Comparison of ENCODE assay signal across 1 cellular context in the genomic region with DNA sequence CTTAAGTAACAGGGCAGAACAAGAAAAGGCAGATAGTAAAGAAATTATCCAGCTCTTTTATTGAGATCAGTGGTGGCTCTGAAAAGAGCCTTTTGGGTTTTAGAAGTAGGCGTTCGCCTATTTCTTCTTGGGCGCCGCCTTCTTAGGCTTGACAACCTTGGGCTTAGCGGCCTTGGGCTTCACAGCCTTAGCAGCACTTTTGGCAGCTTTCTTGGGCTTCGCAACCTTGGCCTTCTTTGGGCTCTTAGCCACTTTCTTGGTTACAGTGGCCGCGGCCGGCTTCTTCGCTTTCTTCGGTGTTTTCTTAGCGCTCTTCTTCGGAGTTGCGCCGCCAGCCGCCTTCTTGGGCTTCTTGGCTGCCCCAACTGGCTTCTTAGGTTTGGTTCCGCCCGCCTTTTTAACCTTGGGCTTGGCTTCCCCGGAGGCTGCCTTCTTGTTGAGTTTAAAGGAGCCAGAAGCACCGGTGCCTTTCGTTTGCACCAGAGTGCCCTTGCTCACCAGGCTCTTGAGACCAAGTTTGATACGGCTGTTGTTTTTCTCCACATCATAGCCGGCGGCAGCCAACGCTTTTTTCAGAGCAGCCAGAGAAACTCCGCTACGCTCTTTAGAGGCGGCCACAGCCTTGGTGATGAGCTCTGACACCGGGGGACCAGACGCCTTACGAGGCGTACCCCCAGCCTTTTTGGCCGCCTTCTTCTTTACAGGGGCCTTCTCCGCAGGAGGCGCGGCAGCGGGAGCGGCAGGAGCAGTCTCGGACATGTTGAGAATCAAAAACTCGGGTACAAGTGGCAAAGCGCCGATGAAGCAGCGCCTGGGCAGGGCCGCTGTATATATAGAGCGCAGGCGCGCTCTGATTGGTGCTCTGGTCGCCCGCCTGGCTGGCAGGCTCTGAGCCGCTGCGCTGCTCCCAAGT.
TF ChIP-seq lines count a peak whose summit lies in the region.

No MANE protein-coding gene starts in this region.

TF ChIP-seq in GM12878, 131 proteins besides CTCF, POLR2A, EP300 and RAD21 (continued from another document and continues in another):
- peak; percentile 51; the same call in 1 of the 2 replicates for TF ChIP-seq RB1 (IDR thresholded peaks at IDR 0.05; ENCODE audit: borderline replicate concordance)
- peak; percentile 87 for TF ChIP-seq KAT2A (conservative IDR thresholded peaks at IDR 0.05; ENCODE audit: control insufficient read depth, low read depth, low read length)
- TF ChIP-seq, protein P1, sequence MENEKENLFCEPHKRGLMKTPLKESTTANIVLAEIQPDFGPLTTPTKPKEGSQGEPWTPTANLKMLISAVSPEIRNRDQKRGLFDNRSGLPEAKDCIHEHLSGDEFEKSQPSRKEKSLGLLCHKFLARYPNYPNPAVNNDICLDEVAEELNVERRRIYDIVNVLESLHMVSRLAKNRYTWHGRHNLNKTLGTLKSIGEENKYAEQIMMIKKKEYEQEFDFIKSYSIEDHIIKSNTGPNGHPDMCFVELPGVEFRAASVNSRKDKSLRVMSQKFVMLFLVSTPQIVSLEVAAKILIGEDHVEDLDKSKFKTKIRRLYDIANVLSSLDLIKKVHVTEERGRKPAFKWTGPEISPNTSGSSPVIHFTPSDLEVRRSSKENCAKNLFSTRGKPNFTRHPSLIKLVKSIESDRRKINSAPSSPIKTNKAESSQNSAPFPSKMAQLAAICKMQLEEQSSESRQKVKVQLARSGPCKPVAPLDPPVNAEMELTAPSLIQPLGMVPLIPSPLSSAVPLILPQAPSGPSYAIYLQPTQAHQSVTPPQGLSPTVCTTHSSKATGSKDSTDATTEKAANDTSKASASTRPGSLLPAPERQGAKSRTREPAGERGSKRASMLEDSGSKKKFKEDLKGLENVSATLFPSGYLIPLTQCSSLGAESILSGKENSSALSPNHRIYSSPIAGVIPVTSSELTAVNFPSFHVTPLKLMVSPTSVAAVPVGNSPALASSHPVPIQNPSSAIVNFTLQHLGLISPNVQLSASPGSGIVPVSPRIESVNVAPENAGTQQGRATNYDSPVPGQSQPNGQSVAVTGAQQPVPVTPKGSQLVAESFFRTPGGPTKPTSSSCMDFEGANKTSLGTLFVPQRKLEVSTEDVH (IDR thresholded peaks at IDR 0.05; ENCODE audit: low read depth, partially characterized antibody), result peak; percentile 29
- no peak for TF ChIP-seq HSF1 (IDR thresholded peaks at IDR 0.05; ENCODE audit: low read depth, low read length)
- no peak; the same call in 1 of the 2 replicates for TF ChIP-seq BMI1 (IDR thresholded peaks at IDR 0.05; ENCODE audit: borderline replicate concordance)
- TF ChIP-seq, protein P2, sequence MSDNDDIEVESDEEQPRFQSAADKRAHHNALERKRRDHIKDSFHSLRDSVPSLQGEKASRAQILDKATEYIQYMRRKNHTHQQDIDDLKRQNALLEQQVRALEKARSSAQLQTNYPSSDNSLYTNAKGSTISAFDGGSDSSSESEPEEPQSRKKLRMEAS (IDR thresholded peaks at IDR 0.05; ENCODE audit: low read depth, low read length), result no peak; the same call in 1 of the 2 replicates
- 0 out of 2 replicates have a peak, but pooled peaks have one; percentile 25 for TF ChIP-seq FOXK2 (IDR thresholded peaks at IDR 0.05)
- TF ChIP-seq RELA (IDR thresholded peaks at IDR 0.05; ENCODE audit: borderline replicate concordance, partially characterized antibody), result peak; percentile 74
- 0 out of 2 replicates have a peak, but pooled peaks have one; percentile 51 for TF ChIP-seq WRNIP1 (IDR thresholded peaks at IDR 0.05; ENCODE audit: borderline replicate concordance, low read depth, low read length)
- TF ChIP-seq SRF (IDR thresholded peaks at IDR 0.05; ENCODE audit: low read depth in 2 of 2, low read length in 2 of 2), result no peak; a peak in 1 of 4 replicates
- TF ChIP-seq ZBTB4 (CRISPR knock-in tag; IDR thresholded peaks at IDR 0.05), result no peak; the same call in none of the 2 replicates
- TF ChIP-seq, protein P3, sequence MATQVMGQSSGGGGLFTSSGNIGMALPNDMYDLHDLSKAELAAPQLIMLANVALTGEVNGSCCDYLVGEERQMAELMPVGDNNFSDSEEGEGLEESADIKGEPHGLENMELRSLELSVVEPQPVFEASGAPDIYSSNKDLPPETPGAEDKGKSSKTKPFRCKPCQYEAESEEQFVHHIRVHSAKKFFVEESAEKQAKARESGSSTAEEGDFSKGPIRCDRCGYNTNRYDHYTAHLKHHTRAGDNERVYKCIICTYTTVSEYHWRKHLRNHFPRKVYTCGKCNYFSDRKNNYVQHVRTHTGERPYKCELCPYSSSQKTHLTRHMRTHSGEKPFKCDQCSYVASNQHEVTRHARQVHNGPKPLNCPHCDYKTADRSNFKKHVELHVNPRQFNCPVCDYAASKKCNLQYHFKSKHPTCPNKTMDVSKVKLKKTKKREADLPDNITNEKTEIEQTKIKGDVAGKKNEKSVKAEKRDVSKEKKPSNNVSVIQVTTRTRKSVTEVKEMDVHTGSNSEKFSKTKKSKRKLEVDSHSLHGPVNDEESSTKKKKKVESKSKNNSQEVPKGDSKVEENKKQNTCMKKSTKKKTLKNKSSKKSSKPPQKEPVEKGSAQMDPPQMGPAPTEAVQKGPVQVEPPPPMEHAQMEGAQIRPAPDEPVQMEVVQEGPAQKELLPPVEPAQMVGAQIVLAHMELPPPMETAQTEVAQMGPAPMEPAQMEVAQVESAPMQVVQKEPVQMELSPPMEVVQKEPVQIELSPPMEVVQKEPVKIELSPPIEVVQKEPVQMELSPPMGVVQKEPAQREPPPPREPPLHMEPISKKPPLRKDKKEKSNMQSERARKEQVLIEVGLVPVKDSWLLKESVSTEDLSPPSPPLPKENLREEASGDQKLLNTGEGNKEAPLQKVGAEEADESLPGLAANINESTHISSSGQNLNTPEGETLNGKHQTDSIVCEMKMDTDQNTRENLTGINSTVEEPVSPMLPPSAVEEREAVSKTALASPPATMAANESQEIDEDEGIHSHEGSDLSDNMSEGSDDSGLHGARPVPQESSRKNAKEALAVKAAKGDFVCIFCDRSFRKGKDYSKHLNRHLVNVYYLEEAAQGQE (IDR thresholded peaks at IDR 0.05; ENCODE audit: low read depth, low read length), result 0 out of 2 replicates have a peak, but pooled peaks have one; percentile 35
- peak; percentile 98 for TF ChIP-seq MTA3 (IDR thresholded peaks at IDR 0.05; ENCODE audit: borderline replicate concordance, low read length)
- peak; percentile 61; the same call in 1 of the 2 replicates for TF ChIP-seq ATF2 (IDR thresholded peaks at IDR 0.05; ENCODE audit: low read length)
- TF ChIP-seq NR2C1 (IDR thresholded peaks at IDR 0.05), result no peak
- no peak for TF ChIP-seq KDM1A (IDR thresholded peaks at IDR 0.05; ENCODE audit: borderline replicate concordance)
- no peak for TF ChIP-seq YBX1 (IDR thresholded peaks at IDR 0.05)
- TF ChIP-seq SKIL (IDR thresholded peaks at IDR 0.05; ENCODE audit: low read depth, poor library complexity, severe bottlenecking), result peak; percentile 33
- TF ChIP-seq ZBED1 (IDR thresholded peaks at IDR 0.05; ENCODE audit: borderline replicate concordance), result peak; percentile 99
- no peak for TF ChIP-seq MEF2B (IDR thresholded peaks at IDR 0.05; ENCODE audit: partially characterized antibody, poor library complexity, severe bottlenecking)
- no peak for TF ChIP-seq ZNF384 (IDR thresholded peaks at IDR 0.05; ENCODE audit: borderline replicate concordance, low read depth, low read length)
- no peak; the same call in none of the 2 replicates for TF ChIP-seq DPF2 (IDR thresholded peaks at IDR 0.05)
- peak; percentile 57 for TF ChIP-seq CREB1 (IDR thresholded peaks at IDR 0.05; ENCODE audit: low read depth)
- peak; percentile 69 for TF ChIP-seq FOXM1 (IDR thresholded peaks at IDR 0.05; ENCODE audit: low read depth, low read length)
- TF ChIP-seq CBX5 (IDR thresholded peaks at IDR 0.05; ENCODE audit: low read depth), result peak; percentile 24
- peak; percentile 100 for TF ChIP-seq SMAD1 (IDR thresholded peaks at IDR 0.05; ENCODE audit: low read depth, partially characterized antibody)
- peak; percentile 56; the same call in 1 of the 2 replicates for TF ChIP-seq TARDBP (IDR thresholded peaks at IDR 0.05; ENCODE audit: borderline replicate concordance)
- no peak for TF ChIP-seq ZNF622 (IDR thresholded peaks at IDR 0.05)
- TF ChIP-seq ELK1 (IDR thresholded peaks at IDR 0.05; ENCODE audit: low read depth, low read length), result peak; percentile 50
- TF ChIP-seq GATAD2B (conservative IDR thresholded peaks at IDR 0.05; ENCODE audit: low read depth), result 0 out of 2 replicates have a peak, but pooled peaks have one; percentile 49
- no peak for TF ChIP-seq SUPT20H (IDR thresholded peaks at IDR 0.05; ENCODE audit: borderline replicate concordance, control insufficient read depth, low read depth, low read length)
- no peak for TF ChIP-seq SIX5 (IDR thresholded peaks at IDR 0.05; ENCODE audit: low read depth, low read length, severe bottlenecking)
- peak; percentile 73 for TF ChIP-seq SIN3A (IDR thresholded peaks at IDR 0.05; ENCODE audit: low read depth, low read length)
- no peak for TF ChIP-seq PAX8 (IDR thresholded peaks at IDR 0.05)
